In genomic region chr22:45684752-45685359, GRCh38 we compare ENCODE assay signal across 1 cellular context.
TF ChIP-seq lines count a peak whose summit lies in the region.

No MANE protein-coding gene starts in this region.

TF ChIP-seq in A549, 52 proteins besides CTCF, POLR2A, EP300 and RAD21 (continued from another document):
- TF ChIP-seq PBX3 (IDR thresholded peaks at IDR 0.05) (no peak), ESRRA (IDR thresholded peaks at IDR 0.05; ENCODE audit: borderline replicate concordance, low read length) (no peak)
